In genomic region chr6:71383476-71383875, GRCh38 we compare ENCODE assay signal across 15 cellular contexts.
A peak's percentile ranks its signal among the peaks of the same experiment; 100 is the strongest.
DNase-seq lines count a peak whose midpoint lies in the region; ATAC-seq and TF ChIP-seq lines count a peak whose summit lies in the region.
"Had no signal": no experiment of that assay in that cellular context is flagged by ENCODE, and none has a peak within 500 bp of the region (broad histone marks: within the 10 kb centered on the region; RNA-seq: fewer than 3 reads in every experiment).

No MANE protein-coding gene starts in this region.

- H3K27me3 Mint-ChIP-seq in endothelial cell (ENCODE audit: unreplicated experiment): peaks cover 3% of the 10 kb centered on the region

- H4K20me1 ChIP-seq in OCI-LY7 (ENCODE audit: insufficient read depth, low read length): no peaks in the 10 kb centered on the region

- no peak overlapping the region for H3K9ac ChIP-seq in subcutaneous abdominal adipose tissue (ENCODE audit: low read length in 5 of 5)

- POLR2A ChIA-PET in OCI-LY7 (lab: Charles Lee): no interaction called here

- peaks cover 6% of the 10 kb centered on the region for H3K4me1 Mint-ChIP-seq in endothelial cell (ENCODE audit: unreplicated experiment)

- no peaks in the 10 kb centered on the region for H3K9me3 Mint-ChIP-seq in endothelial cell (ENCODE audit: unreplicated experiment)

- H3K4me3 ChIP-seq in OCI-LY7 (ENCODE audit: low read depth, low read length, poor library complexity, severe bottlenecking) (no peak overlapping the region), subcutaneous abdominal adipose tissue (ENCODE audit: low read depth in 1 of 5, low read length in 5 of 5) (no peak overlapping the region)
- H3K4me3 ChIP-seq in effector memory CD4-positive, alpha-beta T cell (ENCODE audit: insufficient read depth, low read depth, low read length, poor library complexity, severe bottlenecking): no peak overlapping the region
- H3K4me3 ChIP-seq: spleen had no signal

- H2AFZ ChIP-seq in OCI-LY7 (ENCODE audit: low read length): no peak overlapping the region

- H3K4me2 ChIP-seq in OCI-LY7 (ENCODE audit: low read length): no peak overlapping the region

- no peaks in the 10 kb centered on the region for H3K79me2 ChIP-seq in OCI-LY7 (ENCODE audit: insufficient read depth, low read depth, low read length)

- H3K27me3 ChIP-seq in subcutaneous abdominal adipose tissue (ENCODE audit: control insufficient read depth in 5 of 5, insufficient read depth in 4 of 5, low read length in 5 of 5): no peaks in the 10 kb centered on the region
- no peaks in the 10 kb centered on the region for H3K27me3 ChIP-seq in effector memory CD4-positive, alpha-beta T cell (replicated peaks; ENCODE audit: control insufficient read depth, insufficient read depth, low read length, poor library complexity, severe bottlenecking)
- H3K27me3 ChIP-seq: spleen had no signal

- no peaks in the 10 kb centered on the region for H3K36me3 Mint-ChIP-seq in endothelial cell (ENCODE audit: low read depth, unreplicated experiment)

- CTCF ChIA-PET in OCI-LY7 (lab: Charles Lee; ENCODE audit: unreplicated experiment): no interaction called here

- H3K36me3 ChIP-seq in OCI-LY7 (ENCODE audit: insufficient read depth, low read length) (no peaks in the 10 kb centered on the region), subcutaneous abdominal adipose tissue (ENCODE audit: control insufficient read depth in 5 of 5, insufficient read depth in 5 of 5, low read length in 5 of 5) (peaks cover 0 to 4% (median 2%) of the 10 kb centered on the region in 5 donors)
- no peaks in the 10 kb centered on the region for H3K36me3 ChIP-seq in effector memory CD4-positive, alpha-beta T cell (ENCODE audit: control insufficient read depth, insufficient read depth, low read length)
- H3K36me3 ChIP-seq: spleen had no signal

- TF ChIP-seq CTCF in OCI-LY7 (conservative IDR thresholded peaks at IDR 0.05; ENCODE audit: low read length): no peak
- no peak for TF ChIP-seq CTCF in endothelial cell (IDR thresholded peaks at IDR 0.05; ENCODE audit: unreplicated experiment)

- H3K9me2 ChIP-seq in OCI-LY7 (ENCODE audit: insufficient read depth, low read length): no peaks in the 10 kb centered on the region

- no peaks in the 10 kb centered on the region for H3K9me3 ChIP-seq in OCI-LY7 (ENCODE audit: low read length)
- H3K9me3 ChIP-seq in subcutaneous abdominal adipose tissue (ENCODE audit: control insufficient read depth in 5 of 5, low read length in 5 of 5): no peaks in the 10 kb centered on the region
- H3K9me3 ChIP-seq in effector memory CD4-positive, alpha-beta T cell (ENCODE audit: control insufficient read depth, low read length): no peaks in the 10 kb centered on the region
- H3K9me3 ChIP-seq: Caco-2, spleen had no signal

- no peak overlapping the region for H3K4me3 Mint-ChIP-seq in endothelial cell (ENCODE audit: unreplicated experiment)

- BruUV-seq in OCI-LY7 (replicated peaks; lab: Mats Ljungman, UMichigan): no TSS peak

- peak overlapping the region; percentile 5 for H3K27ac Mint-ChIP-seq in endothelial cell (ENCODE audit: unreplicated experiment)

- H3K4me1 ChIP-seq in OCI-LY7 (ENCODE audit: insufficient read depth, low read length, poor library complexity, severe bottlenecking) (no peaks in the 10 kb centered on the region), subcutaneous abdominal adipose tissue (ENCODE audit: control insufficient read depth in 5 of 5, insufficient read depth in 5 of 5, low read length in 5 of 5) (peaks cover 2 to 34% (median 30%) of the 10 kb centered on the region in 5 donors)
- no peaks in the 10 kb centered on the region for H3K4me1 ChIP-seq in effector memory CD4-positive, alpha-beta T cell (ENCODE audit: control insufficient read depth, insufficient read depth, low read length, poor library complexity, severe bottlenecking)

- peak; percentile 12 for ATAC-seq in Right ventricle myocardium superior (ENCODE audit: poor library complexity)
- ATAC-seq in Right ventricle myocardium inferior: no peak
- ATAC-seq in left colon: no peak

- intact Hi-C loops in Right ventricle myocardium superior (cut with DNase I) (no loop called here), Right ventricle myocardium inferior (cut with DNase I) (no loop called here), OCI-LY7 (cut with micrococcal nuclease; ENCODE audit: unreplicated experiment) (loop anchor here (5.0 kb wide), 1 partner anchor 704 kb away; no protein-coding TSS in a partner anchor), left colon (cut with DNase I, micrococcal nuclease) (loop anchor here in 1 of 2 donors (5.0 kb wide), 1 partner anchor 129 kb away; no protein-coding TSS in a partner anchor)

- DNase-seq in Right ventricle myocardium superior (no peak), Right ventricle myocardium inferior (ENCODE audit: missing footprints) (no peak), OCI-LY7 (ENCODE audit: low spot score) (peak; percentile 15), endothelial cell (ENCODE audit: low spot score) (no peak), foreskin melanocyte (no peak), left colon (no peak)
- no peak for DNase-seq in effector memory CD4-positive, alpha-beta T cell
- DNase-seq: activated effector memory CD4-positive, alpha-beta T cell treated with Interleukin-2 at 50 U/mL for 16 hours; glutamatergic neuron; NCI-H146; spleen had no signal

- H3K27ac ChIP-seq in OCI-LY7 (ENCODE audit: low read depth, low read length, poor library complexity, severe bottlenecking) (no peak overlapping the region), subcutaneous abdominal adipose tissue (ENCODE audit: low read depth, low read length) (peak overlapping the region; percentile 65)
- no peak overlapping the region for H3K27ac ChIP-seq in effector memory CD4-positive, alpha-beta T cell (ENCODE audit: insufficient read depth, low read length, poor library complexity, severe bottlenecking)
- H3K27ac ChIP-seq: epithelial cell of prostate, HL-60, spleen had no signal
